Comparison of ENCODE assay signal across 34 cellular contexts in the genomic region with DNA sequence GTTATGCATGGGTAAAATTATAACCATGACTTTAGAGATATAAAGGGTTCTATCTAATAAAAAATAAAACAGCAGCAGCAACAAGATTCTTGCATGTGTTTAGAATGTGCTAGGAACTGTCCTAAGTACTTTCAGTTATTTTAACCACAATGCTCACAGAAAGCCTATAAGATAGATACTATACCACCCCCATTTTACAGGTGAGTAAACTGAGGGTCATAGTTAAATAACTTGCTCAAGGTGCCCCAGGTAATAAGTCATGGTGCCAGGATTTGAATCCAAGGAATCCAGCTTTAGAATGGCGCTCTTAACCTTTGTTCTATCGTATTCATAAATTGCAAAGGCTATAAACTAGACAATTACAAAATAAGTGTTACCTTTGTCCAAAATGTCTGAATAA.
"Had no signal": no experiment of that assay in that cellular context is flagged by ENCODE, and none has a peak within 500 bp of the region (broad histone marks: within the 10 kb centered on the region; RNA-seq: fewer than 3 reads in every experiment).

No MANE protein-coding gene starts in this region.

- ATAC-seq: activated naive CD4-positive, alpha-beta T cell treated with anti-CD3 and anti-CD28 coated beads, Interleukin-2, amount 50 U/mL, for 72 hours; activated naive CD8-positive, alpha-beta T cell treated with anti-CD3 and anti-CD28 coated beads, Interleukin-2, amount 50 U/mL, for 24 hours; activated T-cell treated with anti-CD3 and anti-CD28 coated beads, Interleukin-2, amount 50 U/mL, for 4 hours; activated T-cell treated with anti-CD3 and anti-CD28 coated beads, Interleukin-2, amount 50 U/mL, for 72 hours; activated T-helper 17 cell treated with anti-CD3 and anti-CD28 coated beads, Interleukin-2, amount 50 U/mL, for 72 hours; body of pancreas had no signal

- H3K4me1 ChIP-seq: ascending aorta, body of pancreas, breast epithelium had no signal

- FAIRE-seq: astrocyte, bronchial epithelial cell had no signal

- H3K4me3 ChIP-seq: adrenal gland, ascending aorta, body of pancreas, breast epithelium, cardiac muscle cell had no signal

- H3K27ac ChIP-seq: adrenal gland, ascending aorta, body of pancreas, brain microvascular endothelial cell, breast epithelium, cardiac muscle cell had no signal

- H3K36me3 ChIP-seq: brain microvascular endothelial cell, cardiac muscle cell had no signal

- H3K27me3 ChIP-seq: adrenal gland, ascending aorta, body of pancreas, brain microvascular endothelial cell, breast epithelium, cardiac muscle cell had no signal

- H3K9me3 ChIP-seq: adrenal gland, ascending aorta, body of pancreas, breast epithelium had no signal

- DNase-seq: activated effector memory CD4-positive, alpha-beta T cell treated with anti-CD3 and anti-CD28 coated beads, Interleukin-2, amount 50 U/mL, for 16 hours; activated effector memory CD4-positive, alpha-beta T cell treated with Interleukin-2 at 50 U/mL for 16 hours; activated gamma-delta T cell; activated gamma-delta T cell treated with Interleukin-2 at 50 U/mL for 16 hours; activated naive CD4-positive, alpha-beta T cell; activated naive CD4-positive, alpha-beta T cell treated with anti-CD3 and anti-CD28 coated beads for 36 hours; activated naive CD4-positive, alpha-beta T cell treated with anti-CD3 and anti-CD28 coated beads, Interleukin-2, amount 10 ng/mL, durations not matched to agents 7 days and 5 days; activated naive CD4-positive, alpha-beta T cell treated with anti-CD3 and anti-CD28 coated beads, Interleukin-2, amount 50 U/mL, for 16 hours; activated naive CD4-positive, alpha-beta T cell treated with Interleukin-2 at 50 U/mL for 16 hours; activated naive CD8-positive, alpha-beta T cell treated with anti-CD3 and anti-CD28 coated beads for 36 hours; activated naive CD8-positive, alpha-beta T cell treated with anti-CD3 and anti-CD28 coated beads, Interleukin-2, amount 10 ng/mL, durations not matched to agents 7 days and 5 days; activated naive CD8-positive, alpha-beta T cell treated with anti-CD3 and anti-CD28 coated beads, Interleukin-2, amount 50 U/mL, for 24 hours; activated T-cell treated with anti-CD3 and anti-CD28 coated beads, Interleukin-2, amount 50 U/mL, for 1 hour; activated T-cell treated with anti-CD3 and anti-CD28 coated beads, Interleukin-2, amount 50 U/mL, for 24 hours; activated T-cell treated with anti-CD3 and anti-CD28 coated beads, Interleukin-2, amount 50 U/mL, for 4 hours; activated T-cell treated with anti-CD3 and anti-CD28 coated beads, Interleukin-2, amount 50 U/mL, for 48 hours; activated T-cell treated with anti-CD3 and anti-CD28 coated beads, Interleukin-2, amount 50 U/mL, for 72 hours; adrenal gland; amniotic stem cell; amygdala; anterior cingulate cortex; aorta; body of pancreas; brain microvascular endothelial cell; caudate nucleus; central memory CD4-positive, alpha-beta T cell; cerebellar nuclear complex had no signal
